7 cellular contexts compared by ENCODE assay signal in genomic region chr12:45605624-45606023, GRCh38.
"Had no signal": no experiment of that assay in that cellular context is flagged by ENCODE, and none has a peak within 500 bp of the region (broad histone marks: within the 10 kb centered on the region; RNA-seq: fewer than 3 reads in every experiment).

No MANE protein-coding gene starts in this region.

- H3K36me3 ChIP-seq: HAP-1 had no signal

- FAIRE-seq: HTR-8/SVneo had no signal

- H3K9ac ChIP-seq: GM23248 had no signal

- H3K4me1 ChIP-seq: HAP-1 had no signal

- DNase-seq: GM23248, GOT3, H7, KG1 had no signal

- H3K9me3 ChIP-seq: HAP-1 had no signal

- H3K4me3 ChIP-seq: GM23248, HAP-1 had no signal

- ATAC-seq: HCT116 had no signal

- H2AFZ ChIP-seq: GM23248 had no signal

- H3K27ac ChIP-seq: GM23248 had no signal
